In genomic region chr2:62287895-62288589, GRCh38 we compare ENCODE assay signal across 8 cellular contexts.
DNase-seq lines count a peak whose midpoint lies in the region; ATAC-seq and TF ChIP-seq lines count a peak whose summit lies in the region.

No MANE protein-coding gene starts in this region.

- ATAC-seq in HG03196 (IDR thresholded peaks at IDR 0.05; ENCODE audit: unreplicated experiment) = peak; percentile 69
- peak; percentile 51 for ATAC-seq in activated CD8-positive, alpha-beta memory T cell treated with anti-CD3 and anti-CD28 coated beads, Interleukin-2, amount 10 ng/mL, durations not matched to agents 7 days and 5 days
- peak; percentile 54 to 84 (median 74) for ATAC-seq in heart left ventricle
- ATAC-seq in HG03025 (IDR thresholded peaks at IDR 0.05; ENCODE audit: low FRiP score, unreplicated experiment) = no peak

- TF ChIP-seq CTCF in heart left ventricle (IDR thresholded peaks at IDR 0.05) = no peak

- H3K4me3 ChIP-seq in heart left ventricle = no peak overlapping the region

- DNase-seq in activated CD4-positive, alpha-beta T cell treated with anti-CD3 and anti-CD28 coated beads for 4 hours = peak; percentile 18 to 22
- DNase-seq in activated CD4-positive, alpha-beta T cell treated with anti-CD3 and anti-CD28 coated beads, Interleukin-2, amount 10 ng/mL, durations not matched to agents 7 days and 5 days = no peak
- DNase-seq in NCI-H2171 treated with DMSO at 0.1 percent for 48 hours (lab: John Stamatoyannopoulos, UW) = peak; percentile 89
- DNase-seq in activated CD8-positive, alpha-beta memory T cell treated with anti-CD3 and anti-CD28 coated beads, Interleukin-2, amount 10 ng/mL, durations not matched to agents 7 days and 5 days = peak; percentile 66
- peak; percentile 75 to 87 (median 80) for DNase-seq in heart left ventricle
- DNase-seq in stimulated activated CD8-positive, alpha-beta memory T cell treated with anti-CD3 and anti-CD28 coated beads, Interleukin-2, amount 100 ng/mL, for 48 hours (ENCODE audit: low read depth in 2 of 2) = peak; percentile 39 to 64

- POLR2A ChIA-PET in activated CD4-positive, alpha-beta T cell treated with anti-CD3 and anti-CD28 coated beads, Interleukin-2, amount 10 ng/mL, durations not matched to agents 7 days and 5 days (lab: Charles Lee) = no interaction called here

- CTCF ChIA-PET in activated CD4-positive, alpha-beta T cell treated with anti-CD3 and anti-CD28 coated beads, Interleukin-2, amount 10 ng/mL, durations not matched to agents 7 days and 5 days (lab: Charles Lee) = interaction anchor here (0.6 to 2.3 kb wide), 2 partner anchors 9 to 601 kb away, joined by 3 to 9 read pairs; no protein-coding TSS in a partner anchor
- CTCF ChIA-PET in activated CD8-positive, alpha-beta memory T cell treated with anti-CD3 and anti-CD28 coated beads, Interleukin-2, amount 10 ng/mL, durations not matched to agents 7 days and 5 days (lab: Charles Lee) = interaction anchor here (0.7 to 1.3 kb wide), 2 partner anchors 9 to 124 kb away, joined by 3 read pairs; no protein-coding TSS in a partner anchor

- H3K36me3 ChIP-seq in heart left ventricle = no peaks in the 10 kb centered on the region

- peaks cover 5% of the 10 kb centered on the region for H3K36me3 Mint-ChIP-seq in activated CD4-positive, alpha-beta T cell treated with anti-CD3 and anti-CD28 coated beads, Interleukin-2, amount 10 ng/mL, durations not matched to agents 7 days and 5 days (ENCODE audit: low read depth)
- peaks cover 7% of the 10 kb centered on the region for H3K36me3 Mint-ChIP-seq in activated CD8-positive, alpha-beta memory T cell treated with anti-CD3 and anti-CD28 coated beads, Interleukin-2, amount 10 ng/mL, durations not matched to agents 7 days and 5 days

- no peaks in the 10 kb centered on the region for H3K27me3 ChIP-seq in heart left ventricle

- H3K27ac ChIP-seq in heart left ventricle = peak overlapping the region in 10 of 12 donors; percentile 2 to 80 (median 44)

- intact Hi-C loops in heart left ventricle (cut with DNase I) = no loop called here

- peaks cover 9% of the 10 kb centered on the region for H3K4me1 Mint-ChIP-seq in activated CD4-positive, alpha-beta T cell treated with anti-CD3 and anti-CD28 coated beads, Interleukin-2, amount 10 ng/mL, durations not matched to agents 7 days and 5 days
- peaks cover 10% of the 10 kb centered on the region for H3K4me1 Mint-ChIP-seq in activated CD8-positive, alpha-beta memory T cell treated with anti-CD3 and anti-CD28 coated beads, Interleukin-2, amount 10 ng/mL, durations not matched to agents 7 days and 5 days

- H3K9me3 ChIP-seq in heart left ventricle = peaks cover 0 to 17% (median 10%) of the 10 kb centered on the region in 12 donors

- no peaks in the 10 kb centered on the region for H3K27me3 Mint-ChIP-seq in activated CD4-positive, alpha-beta T cell treated with anti-CD3 and anti-CD28 coated beads, Interleukin-2, amount 10 ng/mL, durations not matched to agents 7 days and 5 days
- H3K27me3 Mint-ChIP-seq in activated CD8-positive, alpha-beta memory T cell treated with anti-CD3 and anti-CD28 coated beads, Interleukin-2, amount 10 ng/mL, durations not matched to agents 7 days and 5 days = no peaks in the 10 kb centered on the region

- peaks cover 3 to 43% (median 28%) of the 10 kb centered on the region in 12 donors for H3K4me1 ChIP-seq in heart left ventricle

- peaks cover 12% of the 10 kb centered on the region for H3K9me3 Mint-ChIP-seq in activated CD4-positive, alpha-beta T cell treated with anti-CD3 and anti-CD28 coated beads, Interleukin-2, amount 10 ng/mL, durations not matched to agents 7 days and 5 days
- H3K9me3 Mint-ChIP-seq in activated CD8-positive, alpha-beta memory T cell treated with anti-CD3 and anti-CD28 coated beads, Interleukin-2, amount 10 ng/mL, durations not matched to agents 7 days and 5 days (ENCODE audit: low read depth) = peaks cover 2% of the 10 kb centered on the region

- H3K27ac Mint-ChIP-seq in activated CD4-positive, alpha-beta T cell treated with anti-CD3 and anti-CD28 coated beads, Interleukin-2, amount 10 ng/mL, durations not matched to agents 7 days and 5 days = no peak overlapping the region
- no peak overlapping the region for H3K27ac Mint-ChIP-seq in activated CD8-positive, alpha-beta memory T cell treated with anti-CD3 and anti-CD28 coated beads, Interleukin-2, amount 10 ng/mL, durations not matched to agents 7 days and 5 days

- WGBS in heart left ventricle, 4 donors = 0 to 30% (median 1%) methylated on average over 1 of the region's 1 CpG

- no peak overlapping the region for H3K4me3 Mint-ChIP-seq in activated CD4-positive, alpha-beta T cell treated with anti-CD3 and anti-CD28 coated beads, Interleukin-2, amount 10 ng/mL, durations not matched to agents 7 days and 5 days
- no peak overlapping the region for H3K4me3 Mint-ChIP-seq in activated CD8-positive, alpha-beta memory T cell treated with anti-CD3 and anti-CD28 coated beads, Interleukin-2, amount 10 ng/mL, durations not matched to agents 7 days and 5 days

- TF ChIP-seq POLR2A in heart left ventricle (IDR thresholded peaks at IDR 0.05) = no peak
